ENCODE assay signal across 8 cellular contexts in the genomic region with DNA sequence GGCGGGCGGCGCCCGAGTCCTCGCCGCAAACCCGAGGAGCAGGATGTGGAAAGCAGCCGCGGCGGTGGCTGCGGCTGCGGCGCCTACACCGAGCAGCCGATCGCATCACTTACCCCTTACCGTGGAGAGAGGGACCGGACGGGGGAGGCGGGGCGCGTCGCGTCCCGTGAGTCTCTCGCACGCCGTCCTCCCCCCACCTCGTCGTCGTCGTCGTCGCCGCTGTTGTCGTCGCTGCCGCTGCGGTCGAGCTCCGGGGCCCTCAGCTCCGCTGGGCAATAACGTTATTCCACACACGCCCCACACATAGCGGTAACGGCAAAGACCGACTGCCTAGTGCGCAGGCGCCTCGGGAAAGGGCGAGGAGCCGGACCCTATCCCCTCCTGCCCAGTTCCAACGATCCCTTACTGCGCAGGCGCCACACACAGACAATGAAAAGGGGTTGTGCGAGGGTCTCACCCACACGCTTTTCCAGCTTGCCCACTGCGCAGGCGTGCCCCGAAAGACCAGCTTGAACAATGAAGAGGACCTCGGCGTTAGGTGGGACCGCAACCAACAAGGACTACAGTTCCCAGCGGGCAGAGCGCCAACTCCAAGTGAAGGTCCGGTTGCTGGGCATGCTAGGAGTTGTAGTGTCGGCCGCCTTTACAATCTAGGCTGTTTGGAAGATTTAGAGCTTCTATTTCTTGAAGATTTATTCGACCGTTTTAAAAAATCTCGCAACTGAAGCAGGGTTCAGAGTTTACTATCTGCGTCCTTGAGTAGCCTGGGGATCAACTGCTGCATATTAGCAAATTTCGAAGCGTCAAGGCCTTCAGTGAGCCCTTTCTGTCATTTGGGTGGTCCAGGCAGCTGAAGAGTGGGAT. TPM values are rescaled to one million over a fixed set of nuclear protein-coding genes. Genes with fewer than 3 reads are reported as not detected.
DNase-seq lines count a peak whose midpoint lies in the region; ATAC-seq and TF ChIP-seq lines count a peak whose summit lies in the region.

TSS of gene CEP170 (minus strand) at position 355 of the 864 bp plus-strand sequence. CDS start 30,001 bp downstream, outside the sequence.

- H3K9ac ChIP-seq in SU-DHL-6 (ENCODE audit: low read length) (peak within 1 kb of the TSS; percentile 70), trophoblast cell (ENCODE audit: low read length) (peak within 1 kb of the TSS; percentile 98)

- TF ChIP-seq POLR2A in transverse colon (IDR thresholded peaks at IDR 0.05) = peak; percentile 49

- peak; percentile 89 for DNase-seq in GM10248 (ENCODE audit: extremely low spot score)
- peak; percentile 100 for DNase-seq in NCI-H1092 treated with DMSO at 0.1 percent for 48 hours (lab: John Stamatoyannopoulos, UW)
- DNase-seq in activated naive CD8-positive, alpha-beta T cell treated with anti-CD3 and anti-CD28 coated beads, Interleukin-2, amount 50 U/mL, for 16 hours (ENCODE audit: low read depth, low spot score) = peak; percentile 85
- peak; percentile 98 to 100 for DNase-seq in cardiac muscle cell (ENCODE audit: low read depth in 1 of 2, low spot score in 1 of 2)
- peak; percentile 97 to 99 for DNase-seq in trophoblast cell
- DNase-seq in transverse colon = peak; percentile 93

- peak within 1 kb of the TSS; percentile 77 for H3K27ac ChIP-seq in SU-DHL-6 (ENCODE audit: low read depth, low read length)
- peak within 1 kb of the TSS; percentile 86 for H3K27ac ChIP-seq in cardiac muscle cell
- H3K27ac ChIP-seq in trophoblast cell (ENCODE audit: low read depth, low read length) = peak within 1 kb of the TSS; percentile 96
- peak within 1 kb of the TSS; percentile 93 to 98 (median 98) for H3K27ac ChIP-seq in transverse colon

- no peak for TF ChIP-seq CTCF in GM10248 (IDR thresholded peaks at IDR 0.05; ENCODE audit: control extremely low read depth, extremely low read depth, low read depth, missing control alignments)
- TF ChIP-seq CTCF in SU-DHL-6 (IDR thresholded peaks at IDR 0.05; ENCODE audit: insufficient read depth, low read length, poor library complexity, severe bottlenecking) = no peak
- no peak for TF ChIP-seq CTCF in cardiac muscle cell (IDR thresholded peaks at IDR 0.05; ENCODE audit: low read depth, low read length)
- no peak for TF ChIP-seq CTCF in transverse colon (IDR thresholded peaks at IDR 0.05)

- H4K20me1 ChIP-seq in SU-DHL-6 (ENCODE audit: low read depth, low read length) = peaks cover 20% of the 10 kb centered on the region

- H4K12ac ChIP-seq in trophoblast cell (ENCODE audit: low read depth, low read length) = peak within 1 kb of the TSS; percentile 98

- intact Hi-C loops in transverse colon (cut with DNase I; ENCODE audit: low total_unique reads) = no loop called here

- peak within 1 kb of the TSS; percentile 89 for H3K14ac ChIP-seq in trophoblast cell (ENCODE audit: low read length)

- H4K8ac ChIP-seq in trophoblast cell (ENCODE audit: low read depth, low read length) = peak within 1 kb of the TSS; percentile 92

- H3K9me3 ChIP-seq in SU-DHL-6 (ENCODE audit: insufficient read depth, low read length) = no peaks in the 10 kb centered on the region
- H3K9me3 ChIP-seq in cardiac muscle cell (ENCODE audit: low read depth) = no peaks in the 10 kb centered on the region
- peaks cover 1% of the 10 kb centered on the region for H3K9me3 ChIP-seq in trophoblast cell (ENCODE audit: insufficient read depth, low read depth, low read length)
- no peaks in the 10 kb centered on the region for H3K9me3 ChIP-seq in transverse colon

- no peak for TF ChIP-seq EP300 in transverse colon (IDR thresholded peaks at IDR 0.05; ENCODE audit: low read depth)

- peaks cover 15% of the 10 kb centered on the region for H3K79me1 ChIP-seq in trophoblast cell (ENCODE audit: low read length)

- H3K79me2 ChIP-seq in SU-DHL-6 (ENCODE audit: insufficient read depth, low read length) (peaks cover 74% of the 10 kb centered on the region), trophoblast cell (ENCODE audit: control insufficient read depth, insufficient read depth, low read length, poor library complexity) (peaks cover 7% of the 10 kb centered on the region)

- peaks cover 6% of the 10 kb centered on the region; the same call in 1 of the 2 replicates for H3F3A ChIP-seq in SU-DHL-6 (ENCODE audit: insufficient read depth)

- no peak within 1 kb of the TSS for H2BK12ac ChIP-seq in trophoblast cell (ENCODE audit: low read length)

- in situ Hi-C loops in transverse colon (cut with MboI; ENCODE audit: low pct_ligation_motif_present in 1 of 4, low pct_unique_long_range_greater_than_20kb in 1 of 4, low sequenced_read_pairs in 3 of 4) = no loop called here

- H3K23ac ChIP-seq in trophoblast cell (ENCODE audit: low read length) = no peak within 1 kb of the TSS

- peak within 1 kb of the TSS; percentile 91 for H2BK5ac ChIP-seq in trophoblast cell (ENCODE audit: low read depth, low read length, poor library complexity)

- peak within 1 kb of the TSS; percentile 97 for H3K18ac ChIP-seq in trophoblast cell (ENCODE audit: low read length)

- H3K4me3 ChIP-seq in SU-DHL-6 (ENCODE audit: insufficient read depth, low read length, poor library complexity, severe bottlenecking) (peak within 1 kb of the TSS; percentile 87), cardiac muscle cell (peak within 1 kb of the TSS; percentile 92), trophoblast cell (ENCODE audit: low read depth, low read length) (peak within 1 kb of the TSS; percentile 100), transverse colon (peak within 1 kb of the TSS; percentile 76 to 95 (median 87))

- POLR2A ChIA-PET in GM10248 (lab: Yijun Ruan, JAX) = interaction anchor here (0.9 to 2.0 kb wide), 4 partner anchors 8 to 793 kb away, joined by 3 to 10 read pairs (median 5); no protein-coding TSS in a partner anchor

- H2AFZ ChIP-seq in SU-DHL-6 (ENCODE audit: low read depth, low read length, severe bottlenecking) = peak within 1 kb of the TSS; percentile 64
- H2AFZ ChIP-seq in trophoblast cell (ENCODE audit: insufficient read depth, low read length, poor library complexity) = peak within 1 kb of the TSS; percentile 98

- H2BK120ac ChIP-seq in trophoblast cell (ENCODE audit: insufficient read depth, low read length, poor library complexity) = peak within 1 kb of the TSS; percentile 93

- H3K27me3 ChIP-seq in SU-DHL-6 (ENCODE audit: low read length) = no peaks in the 10 kb centered on the region
- H3K27me3 ChIP-seq in cardiac muscle cell = no peaks in the 10 kb centered on the region
- H3K27me3 ChIP-seq in trophoblast cell (ENCODE audit: insufficient read depth, low read length) = no peaks in the 10 kb centered on the region
- no peaks in the 10 kb centered on the region for H3K27me3 ChIP-seq in transverse colon

- H3K4me1 ChIP-seq in cardiac muscle cell (ENCODE audit: low read depth) = peaks cover 31% of the 10 kb centered on the region
- H3K4me1 ChIP-seq in trophoblast cell (ENCODE audit: control insufficient read depth in 1 of 2, insufficient read depth in 2 of 2, low read length in 2 of 2) = no peaks in the 10 kb centered on the region
- peaks cover 6 to 38% (median 23%) of the 10 kb centered on the region in 4 donors for H3K4me1 ChIP-seq in transverse colon

- CTCF ChIA-PET in GM10248 (lab: Yijun Ruan, JAX) = interaction anchor here (1.0 to 2.4 kb wide), 7 partner anchors 8 to 25 kb away, joined by 3 to 9 read pairs (median 5); no protein-coding TSS in a partner anchor

- H3K4me2 ChIP-seq in SU-DHL-6 (ENCODE audit: low read depth, low read length, poor library complexity, severe bottlenecking) = peak within 1 kb of the TSS; percentile 100
- H3K4me2 ChIP-seq in trophoblast cell (ENCODE audit: low read length) = peak within 1 kb of the TSS; percentile 88

- ATAC-seq in HG02610 (IDR thresholded peaks at IDR 0.05; ENCODE audit: unreplicated experiment) = peak; percentile 51

- no CpG with 5 or more reads among the region's 74 CpGs for WGBS in trophoblast cell (ENCODE audit: extremely low coverage, insufficient coverage, insufficient read length)
- WGBS in transverse colon (ENCODE audit: low coverage in 1 of 2), 2 donors = 0% methylated on average over 35 of the region's 74 CpGs; no CpG with 5 or more reads in 1 of the 2 donors

- no peaks in the 10 kb centered on the region for H3K9me2 ChIP-seq in SU-DHL-6 (replicated peaks; ENCODE audit: insufficient read depth, low read length)

- H3K4ac ChIP-seq in trophoblast cell (ENCODE audit: low read depth, low read length) = peak within 1 kb of the TSS; percentile 83

- peak within 1 kb of the TSS; percentile 64 for H2AK5ac ChIP-seq in trophoblast cell (ENCODE audit: low read length)

- peak within 1 kb of the TSS; percentile 89 for H4K91ac ChIP-seq in trophoblast cell (ENCODE audit: low read depth, low read length)

- H3K36me3 ChIP-seq in SU-DHL-6 (ENCODE audit: low read length) = no peaks in the 10 kb centered on the region
- H3K36me3 ChIP-seq in cardiac muscle cell = no peaks in the 10 kb centered on the region
- H3K36me3 ChIP-seq in trophoblast cell (ENCODE audit: control insufficient read depth in 1 of 2, insufficient read depth in 2 of 2, low read length in 2 of 2) = peaks cover 0 to 3% of the 10 kb centered on the region in 2 experiments
- no peaks in the 10 kb centered on the region for H3K36me3 ChIP-seq in transverse colon

RNA-seq across cellular contexts. Expression of gene CEP170, which starts in this region (rescaled TPM):
- total RNA-seq in cardiac muscle cell = 36.7 and 76.9 TPM in 2 replicates
- 45.9 and 50.2 TPM in 2 replicates for polyA plus RNA-seq in cardiac muscle cell
- 49.0 and 50.2 TPM in 2 replicates for polyA plus RNA-seq in trophoblast cell (2013)
- total RNA-seq in transverse colon = 10 to 100 TPM in 3 of 4 donors, 1 to 10 TPM in 1; 7.5 to 25.4 (median 11.8) TPM

Comparison
In these comparisons a context has a peak if more than half of its experiments do, and no peak if none do; other contexts are left out.
1. Peak in every context shown above with its lines: DNase-seq, ATAC-seq, H3K4me3 ChIP-seq and H3K27ac ChIP-seq.